1 cellular context compared by ENCODE assay signal in the genomic region with DNA sequence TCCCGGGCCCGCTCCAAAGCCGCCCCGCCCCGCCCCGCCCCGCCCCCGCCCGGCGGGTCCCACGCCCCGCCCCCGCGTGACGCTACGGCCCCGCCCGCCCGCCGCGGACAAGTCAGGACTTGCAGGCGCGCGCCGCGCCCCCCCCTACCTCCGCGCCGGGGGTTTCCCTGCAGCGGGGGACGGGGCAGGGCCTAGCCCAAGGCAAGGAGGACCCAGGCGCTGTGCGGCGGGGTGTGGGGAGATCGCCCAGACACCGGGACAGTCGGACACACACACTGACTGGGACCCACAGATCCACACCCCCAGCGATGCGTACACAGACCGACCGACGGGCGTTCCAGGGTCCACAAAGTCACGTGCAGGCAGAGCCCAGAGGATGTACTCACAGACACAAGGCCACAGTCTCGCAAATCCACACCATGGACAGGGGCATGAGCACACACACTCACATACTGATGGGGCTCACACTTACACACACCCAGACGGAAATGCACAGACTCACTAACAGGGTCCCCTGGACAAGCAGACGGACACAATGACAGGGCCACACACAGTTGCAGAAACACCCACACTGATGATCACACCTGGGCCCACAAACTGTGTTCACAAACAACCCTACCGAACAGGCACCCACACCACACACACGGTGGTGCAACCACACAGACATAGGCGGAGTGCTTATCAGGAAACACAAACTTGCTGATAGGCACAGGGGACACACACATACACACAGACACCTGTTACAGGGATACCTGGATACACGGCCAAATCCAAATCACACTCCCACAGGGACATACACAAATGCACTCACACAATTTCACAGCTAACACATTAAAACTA.
TF ChIP-seq lines count a peak whose summit lies in the region.

No MANE protein-coding gene starts in this region.

TF ChIP-seq in GM12878, 131 proteins besides CTCF, POLR2A, EP300 and RAD21 (continues in another document):
- TF ChIP-seq, protein P1, sequence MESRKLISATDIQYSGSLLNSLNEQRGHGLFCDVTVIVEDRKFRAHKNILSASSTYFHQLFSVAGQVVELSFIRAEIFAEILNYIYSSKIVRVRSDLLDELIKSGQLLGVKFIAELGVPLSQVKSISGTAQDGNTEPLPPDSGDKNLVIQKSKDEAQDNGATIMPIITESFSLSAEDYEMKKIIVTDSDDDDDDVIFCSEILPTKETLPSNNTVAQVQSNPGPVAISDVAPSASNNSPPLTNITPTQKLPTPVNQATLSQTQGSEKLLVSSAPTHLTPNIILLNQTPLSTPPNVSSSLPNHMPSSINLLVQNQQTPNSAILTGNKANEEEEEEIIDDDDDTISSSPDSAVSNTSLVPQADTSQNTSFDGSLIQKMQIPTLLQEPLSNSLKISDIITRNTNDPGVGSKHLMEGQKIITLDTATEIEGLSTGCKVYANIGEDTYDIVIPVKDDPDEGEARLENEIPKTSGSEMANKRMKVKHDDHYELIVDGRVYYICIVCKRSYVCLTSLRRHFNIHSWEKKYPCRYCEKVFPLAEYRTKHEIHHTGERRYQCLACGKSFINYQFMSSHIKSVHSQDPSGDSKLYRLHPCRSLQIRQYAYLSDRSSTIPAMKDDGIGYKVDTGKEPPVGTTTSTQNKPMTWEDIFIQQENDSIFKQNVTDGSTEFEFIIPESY (IDR thresholded peaks at IDR 0.05), result no peak
- TF ChIP-seq IRF4 (IDR thresholded peaks at IDR 0.05; ENCODE audit: low read depth, low read length), result 0 out of 2 replicates have a peak, but pooled peaks have one; percentile 34
- TF ChIP-seq NR2C1 (IDR thresholded peaks at IDR 0.05), result no peak
- no peak for TF ChIP-seq PML (IDR thresholded peaks at IDR 0.05; ENCODE audit: low read length)
- peak; percentile 66 for TF ChIP-seq GATAD2B (conservative IDR thresholded peaks at IDR 0.05; ENCODE audit: low read depth)
- TF ChIP-seq, protein P2, sequence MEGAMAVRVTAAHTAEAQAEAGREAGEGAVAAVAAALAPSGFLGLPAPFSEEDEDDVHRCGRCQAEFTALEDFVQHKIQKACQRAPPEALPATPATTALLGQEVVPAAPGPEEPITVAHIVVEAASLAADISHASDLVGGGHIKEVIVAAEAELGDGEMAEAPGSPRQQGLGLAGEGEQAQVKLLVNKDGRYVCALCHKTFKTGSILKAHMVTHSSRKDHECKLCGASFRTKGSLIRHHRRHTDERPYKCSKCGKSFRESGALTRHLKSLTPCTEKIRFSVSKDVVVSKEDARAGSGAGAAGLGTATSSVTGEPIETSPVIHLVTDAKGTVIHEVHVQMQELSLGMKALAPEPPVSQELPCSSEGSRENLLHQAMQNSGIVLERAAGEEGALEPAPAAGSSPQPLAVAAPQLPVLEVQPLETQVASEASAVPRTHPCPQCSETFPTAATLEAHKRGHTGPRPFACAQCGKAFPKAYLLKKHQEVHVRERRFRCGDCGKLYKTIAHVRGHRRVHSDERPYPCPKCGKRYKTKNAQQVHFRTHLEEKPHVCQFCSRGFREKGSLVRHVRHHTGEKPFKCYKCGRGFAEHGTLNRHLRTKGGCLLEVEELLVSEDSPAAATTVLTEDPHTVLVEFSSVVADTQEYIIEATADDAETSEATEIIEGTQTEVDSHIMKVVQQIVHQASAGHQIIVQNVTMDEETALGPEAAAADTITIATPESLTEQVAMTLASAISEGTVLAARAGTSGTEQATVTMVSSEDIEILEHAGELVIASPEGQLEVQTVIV (IDR thresholded peaks at IDR 0.05; ENCODE audit: borderline replicate concordance, partially characterized antibody), result no peak
- TF ChIP-seq MYB (IDR thresholded peaks at IDR 0.05; ENCODE audit: borderline replicate concordance, low read depth, low read length), result no peak
- no peak for TF ChIP-seq EZH2 (IDR thresholded peaks at IDR 0.05; ENCODE audit: borderline replicate concordance, control insufficient read depth, low read depth, low read length)
- TF ChIP-seq, protein P3, sequence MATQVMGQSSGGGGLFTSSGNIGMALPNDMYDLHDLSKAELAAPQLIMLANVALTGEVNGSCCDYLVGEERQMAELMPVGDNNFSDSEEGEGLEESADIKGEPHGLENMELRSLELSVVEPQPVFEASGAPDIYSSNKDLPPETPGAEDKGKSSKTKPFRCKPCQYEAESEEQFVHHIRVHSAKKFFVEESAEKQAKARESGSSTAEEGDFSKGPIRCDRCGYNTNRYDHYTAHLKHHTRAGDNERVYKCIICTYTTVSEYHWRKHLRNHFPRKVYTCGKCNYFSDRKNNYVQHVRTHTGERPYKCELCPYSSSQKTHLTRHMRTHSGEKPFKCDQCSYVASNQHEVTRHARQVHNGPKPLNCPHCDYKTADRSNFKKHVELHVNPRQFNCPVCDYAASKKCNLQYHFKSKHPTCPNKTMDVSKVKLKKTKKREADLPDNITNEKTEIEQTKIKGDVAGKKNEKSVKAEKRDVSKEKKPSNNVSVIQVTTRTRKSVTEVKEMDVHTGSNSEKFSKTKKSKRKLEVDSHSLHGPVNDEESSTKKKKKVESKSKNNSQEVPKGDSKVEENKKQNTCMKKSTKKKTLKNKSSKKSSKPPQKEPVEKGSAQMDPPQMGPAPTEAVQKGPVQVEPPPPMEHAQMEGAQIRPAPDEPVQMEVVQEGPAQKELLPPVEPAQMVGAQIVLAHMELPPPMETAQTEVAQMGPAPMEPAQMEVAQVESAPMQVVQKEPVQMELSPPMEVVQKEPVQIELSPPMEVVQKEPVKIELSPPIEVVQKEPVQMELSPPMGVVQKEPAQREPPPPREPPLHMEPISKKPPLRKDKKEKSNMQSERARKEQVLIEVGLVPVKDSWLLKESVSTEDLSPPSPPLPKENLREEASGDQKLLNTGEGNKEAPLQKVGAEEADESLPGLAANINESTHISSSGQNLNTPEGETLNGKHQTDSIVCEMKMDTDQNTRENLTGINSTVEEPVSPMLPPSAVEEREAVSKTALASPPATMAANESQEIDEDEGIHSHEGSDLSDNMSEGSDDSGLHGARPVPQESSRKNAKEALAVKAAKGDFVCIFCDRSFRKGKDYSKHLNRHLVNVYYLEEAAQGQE (IDR thresholded peaks at IDR 0.05; ENCODE audit: low read depth, low read length), result peak; percentile 76
- peak; percentile 87 for TF ChIP-seq NBN (IDR thresholded peaks at IDR 0.05)
- TF ChIP-seq, protein P4, sequence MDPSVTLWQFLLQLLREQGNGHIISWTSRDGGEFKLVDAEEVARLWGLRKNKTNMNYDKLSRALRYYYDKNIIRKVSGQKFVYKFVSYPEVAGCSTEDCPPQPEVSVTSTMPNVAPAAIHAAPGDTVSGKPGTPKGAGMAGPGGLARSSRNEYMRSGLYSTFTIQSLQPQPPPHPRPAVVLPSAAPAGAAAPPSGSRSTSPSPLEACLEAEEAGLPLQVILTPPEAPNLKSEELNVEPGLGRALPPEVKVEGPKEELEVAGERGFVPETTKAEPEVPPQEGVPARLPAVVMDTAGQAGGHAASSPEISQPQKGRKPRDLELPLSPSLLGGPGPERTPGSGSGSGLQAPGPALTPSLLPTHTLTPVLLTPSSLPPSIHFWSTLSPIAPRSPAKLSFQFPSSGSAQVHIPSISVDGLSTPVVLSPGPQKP (IDR thresholded peaks at IDR 0.05; ENCODE audit: low read depth, low read length), result no peak
- TF ChIP-seq TAF1 (IDR thresholded peaks at IDR 0.05; ENCODE audit: borderline replicate concordance, low read depth, low read length), result peak; percentile 57; the same call in 1 of the 2 replicates
- TF ChIP-seq CBFB (IDR thresholded peaks at IDR 0.05; ENCODE audit: low read depth), result 0 out of 2 replicates have a peak, but pooled peaks have one; percentile 46
- peak; percentile 30 for TF ChIP-seq MEF2B (IDR thresholded peaks at IDR 0.05; ENCODE audit: partially characterized antibody, poor library complexity, severe bottlenecking)
- TF ChIP-seq ESRRA (IDR thresholded peaks at IDR 0.05; ENCODE audit: low read length), result no peak
- TF ChIP-seq DPF2 (IDR thresholded peaks at IDR 0.05), result peak; percentile 83
- TF ChIP-seq RFX5 (IDR thresholded peaks at IDR 0.05; ENCODE audit: low read depth, low read length), result 0 out of 2 replicates have a peak, but pooled peaks have one; percentile 17
- TF ChIP-seq SPI1 (IDR thresholded peaks at IDR 0.05; ENCODE audit: borderline replicate concordance, insufficient read depth, low read depth, low read length), result no peak
- TF ChIP-seq PAX8 (IDR thresholded peaks at IDR 0.05), result no peak
- 0 out of 2 replicates have a peak, but pooled peaks have one; percentile 51 for TF ChIP-seq SMAD5 (IDR thresholded peaks at IDR 0.05; ENCODE audit: low read depth)
- peak; percentile 61 for TF ChIP-seq MYC (IDR thresholded peaks at IDR 0.05; ENCODE audit: insufficient read depth, insufficient read length, insufficient replicate concordance, low read length, severe bottlenecking)
- TF ChIP-seq ZNF384 (IDR thresholded peaks at IDR 0.05; ENCODE audit: borderline replicate concordance, low read depth, low read length), result no peak
- no peak for TF ChIP-seq SRF (IDR thresholded peaks at IDR 0.05; ENCODE audit: low read depth in 2 of 2, low read length in 2 of 2)
- no peak for TF ChIP-seq ZSCAN29 (IDR thresholded peaks at IDR 0.05)
- peak; percentile 74 for TF ChIP-seq IKZF1 (conservative IDR thresholded peaks at IDR 0.05)
- peak; percentile 4; the same call in 1 of the 2 replicates for TF ChIP-seq BACH1 (IDR thresholded peaks at IDR 0.05; ENCODE audit: borderline replicate concordance)
- no peak for TF ChIP-seq MEF2A (IDR thresholded peaks at IDR 0.05; ENCODE audit: insufficient read depth, low read depth, low read length)
- no peak for TF ChIP-seq ZNF207 (IDR thresholded peaks at IDR 0.05; ENCODE audit: borderline replicate concordance)
- TF ChIP-seq, protein P5, sequence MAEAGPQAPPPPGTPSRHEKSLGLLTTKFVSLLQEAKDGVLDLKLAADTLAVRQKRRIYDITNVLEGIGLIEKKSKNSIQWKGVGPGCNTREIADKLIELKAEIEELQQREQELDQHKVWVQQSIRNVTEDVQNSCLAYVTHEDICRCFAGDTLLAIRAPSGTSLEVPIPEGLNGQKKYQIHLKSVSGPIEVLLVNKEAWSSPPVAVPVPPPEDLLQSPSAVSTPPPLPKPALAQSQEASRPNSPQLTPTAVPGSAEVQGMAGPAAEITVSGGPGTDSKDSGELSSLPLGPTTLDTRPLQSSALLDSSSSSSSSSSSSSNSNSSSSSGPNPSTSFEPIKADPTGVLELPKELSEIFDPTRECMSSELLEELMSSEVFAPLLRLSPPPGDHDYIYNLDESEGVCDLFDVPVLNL (IDR thresholded peaks at IDR 0.05; ENCODE audit: low read depth, low read length), result no peak
- TF ChIP-seq, protein P6, sequence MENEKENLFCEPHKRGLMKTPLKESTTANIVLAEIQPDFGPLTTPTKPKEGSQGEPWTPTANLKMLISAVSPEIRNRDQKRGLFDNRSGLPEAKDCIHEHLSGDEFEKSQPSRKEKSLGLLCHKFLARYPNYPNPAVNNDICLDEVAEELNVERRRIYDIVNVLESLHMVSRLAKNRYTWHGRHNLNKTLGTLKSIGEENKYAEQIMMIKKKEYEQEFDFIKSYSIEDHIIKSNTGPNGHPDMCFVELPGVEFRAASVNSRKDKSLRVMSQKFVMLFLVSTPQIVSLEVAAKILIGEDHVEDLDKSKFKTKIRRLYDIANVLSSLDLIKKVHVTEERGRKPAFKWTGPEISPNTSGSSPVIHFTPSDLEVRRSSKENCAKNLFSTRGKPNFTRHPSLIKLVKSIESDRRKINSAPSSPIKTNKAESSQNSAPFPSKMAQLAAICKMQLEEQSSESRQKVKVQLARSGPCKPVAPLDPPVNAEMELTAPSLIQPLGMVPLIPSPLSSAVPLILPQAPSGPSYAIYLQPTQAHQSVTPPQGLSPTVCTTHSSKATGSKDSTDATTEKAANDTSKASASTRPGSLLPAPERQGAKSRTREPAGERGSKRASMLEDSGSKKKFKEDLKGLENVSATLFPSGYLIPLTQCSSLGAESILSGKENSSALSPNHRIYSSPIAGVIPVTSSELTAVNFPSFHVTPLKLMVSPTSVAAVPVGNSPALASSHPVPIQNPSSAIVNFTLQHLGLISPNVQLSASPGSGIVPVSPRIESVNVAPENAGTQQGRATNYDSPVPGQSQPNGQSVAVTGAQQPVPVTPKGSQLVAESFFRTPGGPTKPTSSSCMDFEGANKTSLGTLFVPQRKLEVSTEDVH (IDR thresholded peaks at IDR 0.05; ENCODE audit: low read depth, partially characterized antibody), result no peak
- TF ChIP-seq SP1 (IDR thresholded peaks at IDR 0.05; ENCODE audit: low read depth, low read length), result no peak
- TF ChIP-seq, protein P7, sequence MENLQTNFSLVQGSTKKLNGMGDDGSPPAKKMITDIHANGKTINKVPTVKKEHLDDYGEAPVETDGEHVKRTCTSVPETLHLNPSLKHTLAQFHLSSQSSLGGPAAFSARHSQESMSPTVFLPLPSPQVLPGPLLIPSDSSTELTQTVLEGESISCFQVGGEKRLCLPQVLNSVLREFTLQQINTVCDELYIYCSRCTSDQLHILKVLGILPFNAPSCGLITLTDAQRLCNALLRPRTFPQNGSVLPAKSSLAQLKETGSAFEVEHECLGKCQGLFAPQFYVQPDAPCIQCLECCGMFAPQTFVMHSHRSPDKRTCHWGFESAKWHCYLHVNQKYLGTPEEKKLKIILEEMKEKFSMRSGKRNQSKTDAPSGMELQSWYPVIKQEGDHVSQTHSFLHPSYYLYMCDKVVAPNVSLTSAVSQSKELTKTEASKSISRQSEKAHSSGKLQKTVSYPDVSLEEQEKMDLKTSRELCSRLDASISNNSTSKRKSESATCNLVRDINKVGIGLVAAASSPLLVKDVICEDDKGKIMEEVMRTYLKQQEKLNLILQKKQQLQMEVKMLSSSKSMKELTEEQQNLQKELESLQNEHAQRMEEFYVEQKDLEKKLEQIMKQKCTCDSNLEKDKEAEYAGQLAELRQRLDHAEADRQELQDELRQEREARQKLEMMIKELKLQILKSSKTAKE (IDR thresholded peaks at IDR 0.05; ENCODE audit: low read depth, poor library complexity, severe bottlenecking), result peak; percentile 83
- no peak for TF ChIP-seq RBBP5 (conservative IDR thresholded peaks at IDR 0.05)
- TF ChIP-seq, protein P8, sequence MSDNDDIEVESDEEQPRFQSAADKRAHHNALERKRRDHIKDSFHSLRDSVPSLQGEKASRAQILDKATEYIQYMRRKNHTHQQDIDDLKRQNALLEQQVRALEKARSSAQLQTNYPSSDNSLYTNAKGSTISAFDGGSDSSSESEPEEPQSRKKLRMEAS (IDR thresholded peaks at IDR 0.05; ENCODE audit: low read depth, low read length), result peak; percentile 57; the same call in 1 of the 2 replicates
- TF ChIP-seq HDAC2 (IDR thresholded peaks at IDR 0.05), result no peak
- TF ChIP-seq ZNF622 (IDR thresholded peaks at IDR 0.05), result no peak
- TF ChIP-seq SUZ12 (IDR thresholded peaks at IDR 0.05; ENCODE audit: unreplicated experiment), result no peak
- TF ChIP-seq NFXL1 (IDR thresholded peaks at IDR 0.05; ENCODE audit: borderline replicate concordance), result no peak
- TF ChIP-seq WRNIP1 (IDR thresholded peaks at IDR 0.05; ENCODE audit: borderline replicate concordance, low read depth, low read length), result no peak
- TF ChIP-seq SMC3 (IDR thresholded peaks at IDR 0.05; ENCODE audit: borderline replicate concordance, low read length), result no peak
- no peak for TF ChIP-seq YBX1 (IDR thresholded peaks at IDR 0.05)
- TF ChIP-seq KLF5 (IDR thresholded peaks at IDR 0.05; ENCODE audit: partially characterized antibody), result no peak
- TF ChIP-seq ASH2L (IDR thresholded peaks at IDR 0.05; ENCODE audit: borderline replicate concordance, low read depth), result no peak
- TF ChIP-seq, protein P9, sequence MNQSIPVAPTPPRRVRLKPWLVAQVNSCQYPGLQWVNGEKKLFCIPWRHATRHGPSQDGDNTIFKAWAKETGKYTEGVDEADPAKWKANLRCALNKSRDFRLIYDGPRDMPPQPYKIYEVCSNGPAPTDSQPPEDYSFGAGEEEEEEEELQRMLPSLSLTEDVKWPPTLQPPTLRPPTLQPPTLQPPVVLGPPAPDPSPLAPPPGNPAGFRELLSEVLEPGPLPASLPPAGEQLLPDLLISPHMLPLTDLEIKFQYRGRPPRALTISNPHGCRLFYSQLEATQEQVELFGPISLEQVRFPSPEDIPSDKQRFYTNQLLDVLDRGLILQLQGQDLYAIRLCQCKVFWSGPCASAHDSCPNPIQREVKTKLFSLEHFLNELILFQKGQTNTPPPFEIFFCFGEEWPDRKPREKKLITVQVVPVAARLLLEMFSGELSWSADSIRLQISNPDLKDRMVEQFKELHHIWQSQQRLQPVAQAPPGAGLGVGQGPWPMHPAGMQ (IDR thresholded peaks at IDR 0.05; ENCODE audit: borderline replicate concordance), result no peak
- TF ChIP-seq GABPA (IDR thresholded peaks at IDR 0.05; ENCODE audit: low read depth), result no peak
